Comparison of ENCODE assay signal across 14 cellular contexts in the genomic region with DNA sequence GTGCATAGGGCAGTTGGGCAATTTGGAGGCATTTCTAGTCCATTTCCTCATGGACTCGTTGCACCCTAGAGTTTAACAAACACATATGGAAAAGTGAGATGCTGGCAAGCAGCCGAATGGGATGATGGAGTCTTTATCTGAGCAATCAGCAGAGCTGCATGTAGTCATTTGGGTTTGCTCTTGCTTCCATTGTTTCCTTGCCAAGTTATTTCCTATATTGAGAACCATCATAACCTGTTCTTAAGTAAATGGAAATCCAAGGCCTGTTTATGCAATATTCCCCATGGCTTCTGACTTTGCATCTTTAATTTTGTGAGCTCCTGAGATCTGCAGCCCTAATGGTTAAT. TPM values are rescaled to one million over a fixed set of nuclear protein-coding genes. Genes with fewer than 3 reads are reported as not detected.
A peak's percentile ranks its signal among the peaks of the same experiment; 100 is the strongest.
DNase-seq lines count a peak whose midpoint lies in the region; ATAC-seq and TF ChIP-seq lines count a peak whose summit lies in the region.
"Had no signal": no experiment of that assay in that cellular context is flagged by ENCODE, and none has a peak within 500 bp of the region (broad histone marks: within the 10 kb centered on the region; RNA-seq: fewer than 3 reads in every experiment).

No MANE protein-coding gene starts in this region.

- no peak overlapping the region for H3K9ac ChIP-seq in PC-3 (ENCODE audit: low read length)
- H3K9ac ChIP-seq: neural progenitor cell had no signal

- peak; percentile 5 for DNase-seq in EL
- peak; percentile 95 for DNase-seq in PC-3
- DNase-seq in epithelial cell of esophagus (ENCODE audit: low read depth) = peak; percentile 74
- DNase-seq in mucosa of descending colon = peak in 1 of 3 donors; percentile 23
- no peak for DNase-seq in NOMO-1 treated with dmso at 0.1 percent for 144 hours (lab: John Stamatoyannopoulos, UW; ENCODE audit: unreplicated experiment)
- no peak for DNase-seq in CD8-positive, alpha-beta memory T cell
- no peak for DNase-seq in glomerular visceral epithelial cell (ENCODE audit: extremely low spot score)
- no peak for DNase-seq in stimulated activated CD4-positive, alpha-beta T cell treated with anti-CD3 and anti-CD28 coated beads, Interleukin-4, amount 100 ng/mL, for 1 hour
- DNase-seq: activated naive CD4-positive, alpha-beta T cell treated with anti-CD3 and anti-CD28 coated beads for 36 hours; glutamatergic neuron; lower lobe of right lung; transverse colon had no signal

- H3K4me1 ChIP-seq in PC-3 (ENCODE audit: insufficient read depth, low read length) (peaks cover 17% of the 10 kb centered on the region), mucosa of descending colon (ENCODE audit: low read depth) (no peaks in the 10 kb centered on the region)
- H3K4me1 ChIP-seq in CD8-positive, alpha-beta memory T cell (ENCODE audit: insufficient read depth, low read length) = peaks cover 4% of the 10 kb centered on the region
- H3K4me1 ChIP-seq: neural progenitor cell had no signal

- ATAC-seq in PC-3 (peak; percentile 74), mucosa of descending colon (peak; percentile 50)
- ATAC-seq: lower lobe of right lung had no signal

- H4K20me1 ChIP-seq in PC-3 (ENCODE audit: low read length) = no peaks in the 10 kb centered on the region

- peaks cover 7% of the 10 kb centered on the region; the same call in 1 of the 2 replicates for H3K79me2 ChIP-seq in PC-3 (ENCODE audit: low read length)

- H3F3A ChIP-seq in PC-3 (ENCODE audit: low read length, unreplicated experiment) = no peaks in the 10 kb centered on the region

- POLR2A ChIA-PET in PC-3 (lab: Charles Lee; ENCODE audit: unreplicated experiment) = no interaction called here
- POLR2A ChIA-PET in CD8-positive, alpha-beta memory T cell (lab: Charles Lee) = no interaction called here

- no peak overlapping the region for H3K4me3 Mint-ChIP-seq in CD8-positive, alpha-beta memory T cell
- H3K4me3 Mint-ChIP-seq: activated naive CD4-positive, alpha-beta T cell treated with anti-CD3 and anti-CD28 coated beads for 36 hours; neural progenitor cell had no signal

- H3K27me3 Mint-ChIP-seq in CD8-positive, alpha-beta memory T cell = no peaks in the 10 kb centered on the region

- no peaks in the 10 kb centered on the region for H3K36me3 ChIP-seq in PC-3 (ENCODE audit: low read depth, low read length)
- no peaks in the 10 kb centered on the region for H3K36me3 ChIP-seq in mucosa of descending colon (ENCODE audit: low read depth)
- peaks cover 5% of the 10 kb centered on the region for H3K36me3 ChIP-seq in CD8-positive, alpha-beta memory T cell (ENCODE audit: insufficient read depth, low read length)
- H3K36me3 ChIP-seq: neural progenitor cell, transverse colon had no signal

- peak overlapping the region; percentile 51 for H3K4me2 ChIP-seq in PC-3 (ENCODE audit: low read length)
- H3K4me2 ChIP-seq: neural progenitor cell had no signal

- H3K27ac Mint-ChIP-seq in CD8-positive, alpha-beta memory T cell = no peak overlapping the region
- H3K27ac Mint-ChIP-seq: activated naive CD4-positive, alpha-beta T cell treated with anti-CD3 and anti-CD28 coated beads for 36 hours; neural progenitor cell had no signal

- H3K4me3 ChIP-seq in PC-3 (ENCODE audit: low read length) = no peak overlapping the region
- H3K4me3 ChIP-seq in epithelial cell of esophagus (ENCODE audit: low read length) = no peak overlapping the region
- no peak overlapping the region for H3K4me3 ChIP-seq in mucosa of descending colon
- no peak overlapping the region for H3K4me3 ChIP-seq in CD8-positive, alpha-beta memory T cell (ENCODE audit: low read length)
- H3K4me3 ChIP-seq: lower lobe of right lung, neural progenitor cell, skin epidermis, transverse colon had no signal

- H3K27me3 ChIP-seq in PC-3 (ENCODE audit: low read length) = no peaks in the 10 kb centered on the region
- no peaks in the 10 kb centered on the region for H3K27me3 ChIP-seq in CD8-positive, alpha-beta memory T cell (ENCODE audit: insufficient read depth, low read length, poor library complexity, severe bottlenecking)
- H3K27me3 ChIP-seq: neural progenitor cell, transverse colon had no signal

- H2AFZ ChIP-seq in PC-3 (ENCODE audit: low read length) = no peak overlapping the region
- H2AFZ ChIP-seq: neural progenitor cell had no signal

- H3K36me3 Mint-ChIP-seq in CD8-positive, alpha-beta memory T cell = peaks cover 4 to 48% (median 13%) of the 10 kb centered on the region in 3 donors
- H3K36me3 Mint-ChIP-seq: neural progenitor cell had no signal

- TF ChIP-seq CTCF in PC-3 (conservative IDR thresholded peaks at IDR 0.05; ENCODE audit: low read depth, low read length) (no peak), epithelial cell of esophagus (IDR thresholded peaks at IDR 0.05; ENCODE audit: insufficient read depth, low read depth, low read length, missing control alignments) (no peak), mucosa of descending colon (IDR thresholded peaks at IDR 0.05) (no peak)

- CTCF ChIA-PET in PC-3 (lab: Charles Lee) = no interaction called here
- CTCF ChIA-PET in CD8-positive, alpha-beta memory T cell (lab: Charles Lee) = interaction anchor here (0.7 to 1.6 kb wide), 2 partner anchors 174 to 226 kb away, joined by 3 read pairs; no protein-coding TSS in a partner anchor

- H3K4me1 Mint-ChIP-seq in CD8-positive, alpha-beta memory T cell = peaks cover 9 to 50% (median 30%) of the 10 kb centered on the region in 3 donors

- intact Hi-C loops in PC-3 (cut with micrococcal nuclease) = no loop called here
- intact Hi-C loops in mucosa of descending colon (cut with DNase I, micrococcal nuclease) = no loop called here

- H3K27ac ChIP-seq in PC-3 (ENCODE audit: low read length) = peak overlapping the region; percentile 69
- no peak overlapping the region for H3K27ac ChIP-seq in CD8-positive, alpha-beta memory T cell (ENCODE audit: low read depth, low read length)
- H3K27ac ChIP-seq: lower lobe of right lung, neural progenitor cell, skin epidermis had no signal

- no peaks in the 10 kb centered on the region for H3K9me3 ChIP-seq in PC-3 (ENCODE audit: low read length)
- no peaks in the 10 kb centered on the region for H3K9me3 ChIP-seq in mucosa of descending colon
- no peaks in the 10 kb centered on the region for H3K9me3 ChIP-seq in CD8-positive, alpha-beta memory T cell (ENCODE audit: low read length)
- H3K9me3 ChIP-seq: lower lobe of right lung, transverse colon had no signal

- H3K9me3 Mint-ChIP-seq in CD8-positive, alpha-beta memory T cell = no peaks in the 10 kb centered on the region
- H3K9me3 Mint-ChIP-seq: activated naive CD4-positive, alpha-beta T cell treated with anti-CD3 and anti-CD28 coated beads for 36 hours; neural progenitor cell had no signal

- no peaks in the 10 kb centered on the region for H3K9me2 ChIP-seq in PC-3 (replicated peaks; ENCODE audit: low read length)

- BruUV-seq in PC-3 (replicated peaks; lab: Mats Ljungman, UMichigan) = no TSS peak

RNA-seq across cellular contexts. Expression of a gene that starts 31.2 kb away (rescaled TPM):
- 48.5 and 57.5 TPM in 2 replicates for total RNA-seq in PC-3 (2014; rRNA removed)
- total RNA-seq in mucosa of descending colon = 10 to 100 TPM; 10.7 to 80.2 (median 20.7) TPM
- 10 to 100 TPM; 82.6 to 85.8 TPM for total RNA-seq in CD8-positive, alpha-beta memory T cell
- 14.9 TPM for polyA plus RNA-seq in CD8-positive, alpha-beta memory T cell

RNA-seq across cellular contexts. Expression of a gene that starts 57.3 kb away (rescaled TPM):
- total RNA-seq in PC-3 (2014; rRNA removed) (79.1 and 81.5 TPM in 2 replicates), mucosa of descending colon (10 to 100 TPM; 29.3 to 38.3 (median 32.1) TPM)
- 10 to 100 TPM; 12.1 to 13.0 TPM for total RNA-seq in CD8-positive, alpha-beta memory T cell
- polyA plus RNA-seq in CD8-positive, alpha-beta memory T cell = 28.7 TPM

Comparison
In these comparisons a context has a peak if more than half of its experiments do, and no peak if none do; other contexts are left out.
1. DNase-seq: peak in EL (single experiment), PC-3 (single experiment) and epithelial cell of esophagus (single experiment); none in NOMO-1 treated with dmso at 0.1 percent for 144 hours (single experiment), CD8-positive, alpha-beta memory T cell (0 of 5), glomerular visceral epithelial cell (single experiment) and stimulated activated CD4-positive, alpha-beta T cell treated with anti-CD3 and anti-CD28 coated beads, Interleukin-4, amount 100 ng/mL, for 1 hour (single experiment).